8 cellular contexts compared by ENCODE assay signal in the genomic region with DNA sequence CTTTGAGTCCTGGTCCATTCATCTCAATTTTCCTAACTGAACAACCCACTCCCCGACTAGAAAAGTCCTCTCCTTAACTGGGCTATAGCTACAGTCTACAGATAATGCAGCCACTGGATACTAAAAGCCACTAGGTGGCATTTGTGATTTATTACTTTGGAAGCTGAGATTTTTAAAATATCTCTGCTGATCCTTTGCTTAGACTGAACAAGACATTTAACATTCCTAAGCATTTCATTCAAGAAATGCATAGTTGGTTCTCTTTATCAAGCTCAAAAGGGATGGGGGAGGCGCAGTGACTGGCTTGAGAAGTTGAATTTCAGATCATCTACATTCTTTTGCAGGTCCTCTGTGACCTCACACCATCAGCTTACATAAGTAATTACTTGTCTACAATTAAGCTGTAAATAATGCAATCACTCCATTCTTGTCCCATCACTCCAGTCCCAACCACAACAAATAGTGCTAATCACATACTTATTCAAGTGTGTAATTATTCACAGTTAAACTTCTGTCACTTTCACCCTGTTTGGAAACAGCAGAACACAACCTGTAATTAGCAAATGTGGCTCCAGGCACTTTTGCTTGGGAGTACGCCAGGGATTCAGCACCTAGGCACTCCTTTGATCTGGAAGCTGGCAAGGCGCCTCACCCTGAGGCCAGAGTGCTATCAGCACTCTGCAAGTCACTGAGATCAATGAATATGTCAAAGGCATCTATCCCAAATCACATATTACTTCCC.
DNase-seq lines count a peak whose midpoint lies in the region; ATAC-seq and TF ChIP-seq lines count a peak whose summit lies in the region.

No MANE protein-coding gene starts in this region.

- DNase-seq in SIG-M5 treated with dmso at 0.1 percent for 504 hours (lab: John Stamatoyannopoulos, UW; ENCODE audit: unreplicated experiment) (peak; percentile 11), SIG-M5 (lab: John Stamatoyannopoulos, UW) (no peak), RWPE2 (ENCODE audit: low spot score) (no peak), left ventricle myocardium superior (no peak), type B pancreatic cell (ENCODE audit: extremely low spot score, unreplicated experiment) (no peak), NCI-H128 (lab: John Stamatoyannopoulos, UW; ENCODE audit: unreplicated experiment) (no peak)
- no peak for DNase-seq in stimulated activated CD4-positive, alpha-beta T cell treated with anti-CD3 and anti-CD28 coated beads, Interleukin-2, amount 100 ng/mL, for 48 hours

- intact Hi-C loops in left ventricle myocardium superior (cut with micrococcal nuclease): no loop called here

- H3K27ac Mint-ChIP-seq in type B pancreatic cell: peak overlapping the region; percentile 85
- no peak overlapping the region for H3K27ac Mint-ChIP-seq in stimulated activated memory B cell treated with anti-CD40 and anti-IgM and Interleukin-4, amounts not matched to agents 10 μg/mL and 1 μg/mL and 100 μg/mL, for 72 hours

- H3K4me3 Mint-ChIP-seq in type B pancreatic cell: peak overlapping the region; percentile 46
- no peak overlapping the region for H3K4me3 Mint-ChIP-seq in stimulated activated memory B cell treated with anti-CD40 and anti-IgM and Interleukin-4, amounts not matched to agents 10 μg/mL and 1 μg/mL and 100 μg/mL, for 72 hours

- H3K27ac ChIP-seq in RWPE2 (ENCODE audit: poor library complexity, severe bottlenecking): no peak overlapping the region

- ATAC-seq in RWPE2 (ENCODE audit: low read depth) (peak; percentile 33; the same call in 1 of the 3 replicates), left ventricle myocardium superior (peak; percentile 45)
- no peak for ATAC-seq in stimulated activated memory B cell treated with anti-CD40 and anti-IgM and Interleukin-4, amounts not matched to agents 10 μg/mL and 1 μg/mL and 100 μg/mL, for 72 hours

- no peaks in the 10 kb centered on the region for H3K27me3 ChIP-seq in RWPE2 (ENCODE audit: insufficient read depth, poor library complexity, severe bottlenecking)

- TF ChIP-seq CTCF in RWPE2 (IDR thresholded peaks at IDR 0.05; ENCODE audit: poor library complexity, severe bottlenecking): peak; percentile 47
- TF ChIP-seq CTCF in type B pancreatic cell (conservative IDR thresholded peaks at IDR 0.05): peak; percentile 60

- peaks cover 19% of the 10 kb centered on the region for H3K27me3 Mint-ChIP-seq in type B pancreatic cell
- H3K27me3 Mint-ChIP-seq in stimulated activated memory B cell treated with anti-CD40 and anti-IgM and Interleukin-4, amounts not matched to agents 10 μg/mL and 1 μg/mL and 100 μg/mL, for 72 hours: no peaks in the 10 kb centered on the region

- H3K36me3 Mint-ChIP-seq in type B pancreatic cell: no peaks in the 10 kb centered on the region
- no peaks in the 10 kb centered on the region for H3K36me3 Mint-ChIP-seq in stimulated activated memory B cell treated with anti-CD40 and anti-IgM and Interleukin-4, amounts not matched to agents 10 μg/mL and 1 μg/mL and 100 μg/mL, for 72 hours

- H3K4me1 ChIP-seq in RWPE2 (ENCODE audit: insufficient read depth, poor library complexity, severe bottlenecking): no peaks in the 10 kb centered on the region

- H3K36me3 ChIP-seq in RWPE2 (ENCODE audit: low read depth): no peaks in the 10 kb centered on the region

- H3K9me3 ChIP-seq in RWPE2 (ENCODE audit: severe bottlenecking): no peaks in the 10 kb centered on the region

- H3K9me3 Mint-ChIP-seq in type B pancreatic cell: no peaks in the 10 kb centered on the region
- peaks cover 6% of the 10 kb centered on the region for H3K9me3 Mint-ChIP-seq in stimulated activated memory B cell treated with anti-CD40 and anti-IgM and Interleukin-4, amounts not matched to agents 10 μg/mL and 1 μg/mL and 100 μg/mL, for 72 hours

- H3K4me3 ChIP-seq in RWPE2 (ENCODE audit: severe bottlenecking): no peak overlapping the region

- peaks cover 16% of the 10 kb centered on the region for H3K4me1 Mint-ChIP-seq in type B pancreatic cell (ENCODE audit: unreplicated experiment)
- H3K4me1 Mint-ChIP-seq in stimulated activated memory B cell treated with anti-CD40 and anti-IgM and Interleukin-4, amounts not matched to agents 10 μg/mL and 1 μg/mL and 100 μg/mL, for 72 hours: no peaks in the 10 kb centered on the region
